In the genomic region with DNA sequence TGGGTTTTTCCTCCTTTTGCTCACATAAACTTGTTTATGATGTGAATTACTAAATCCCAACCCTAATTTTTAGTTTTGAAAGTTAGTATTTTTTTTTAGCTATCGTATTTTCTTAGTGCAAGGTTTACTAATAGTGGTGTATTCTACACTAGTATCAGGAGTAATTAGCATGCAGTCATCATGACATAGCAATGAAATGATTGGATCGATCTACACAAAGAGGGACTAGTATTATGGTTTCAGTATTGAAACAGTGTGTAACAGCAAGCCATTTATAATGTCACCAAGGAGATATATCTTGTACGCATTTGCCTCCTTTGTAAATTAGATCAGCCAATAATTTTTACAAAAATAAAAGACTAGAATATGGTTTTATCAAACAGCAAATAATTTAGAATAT, we compare ENCODE assay signal across 19 cellular contexts. TPM values are rescaled to one million over a fixed set of nuclear protein-coding genes. Genes with fewer than 3 reads are reported as not detected.
DNase-seq lines count a peak whose midpoint lies in the region; ATAC-seq lines count a peak whose summit lies in the region.
"Had no signal": no experiment of that assay in that cellular context is flagged by ENCODE, and none has a peak within 500 bp of the region (broad histone marks: within the 10 kb centered on the region; RNA-seq: fewer than 3 reads in every experiment).

No MANE protein-coding gene starts in this region.

- ATAC-seq in activated CD4-positive, alpha-beta T cell treated with anti-CD3 and anti-CD28 coated beads for 36 hours: peak; percentile 63
- ATAC-seq in activated T-helper 17 cell treated with anti-CD3 and anti-CD28 coated beads, Interleukin-2, amount 50 U/mL, for 72 hours (replicated peaks): peak; percentile 64
- ATAC-seq in stimulated activated effector memory CD8-positive, alpha-beta T cell treated with anti-CD3 and anti-CD28 coated beads, Interleukin-12 subunit alpha, Interleukin-12 subunit beta, amount 100 ng/mL, for 72 hours: peak; percentile 84
- ATAC-seq: CD8-positive, alpha-beta T cell had no signal

- POLR2A ChIA-PET in activated CD4-positive, alpha-beta T cell treated with anti-CD3 and anti-CD28 coated beads for 36 hours (lab: Charles Lee): no interaction called here

- H3K36me3 Mint-ChIP-seq in activated CD4-positive, alpha-beta T cell treated with anti-CD3 and anti-CD28 coated beads for 36 hours (ENCODE audit: low read depth): peaks cover 23% of the 10 kb centered on the region
- peaks cover 38% of the 10 kb centered on the region for H3K36me3 Mint-ChIP-seq in activated CD4-positive, alpha-beta T cell treated with anti-CD3 and anti-CD28 coated beads, Interleukin-2, amount 10 ng/mL, durations not matched to agents 24 days and 14 days (ENCODE audit: low read depth)
- H3K36me3 Mint-ChIP-seq in activated T-helper 17 cell treated with anti-CD3 and anti-CD28 coated beads, Interleukin-2, amount 50 U/mL, for 72 hours (ENCODE audit: low read depth): peaks cover 81% of the 10 kb centered on the region
- H3K36me3 Mint-ChIP-seq in stimulated activated effector memory CD8-positive, alpha-beta T cell treated with anti-CD3 and anti-CD28 coated beads, Interleukin-12 subunit alpha, Interleukin-12 subunit beta, amount 100 ng/mL, for 72 hours: peaks cover 34% of the 10 kb centered on the region

- intact Hi-C loops in activated CD4-positive, alpha-beta T cell treated with anti-CD3 and anti-CD28 coated beads for 36 hours (cut with DNase I, micrococcal nuclease): loop anchor here in 1 of 2 experiments (5.0 kb wide), 1 partner anchor 39 kb away; a partner anchor contains a TSS
- intact Hi-C loops in activated CD4-positive, alpha-beta T cell treated with anti-CD3 and anti-CD28 coated beads, Interleukin-2, amount 10 ng/mL, durations not matched to agents 24 days and 14 days (cut with micrococcal nuclease): no loop called here

- peaks cover 26% of the 10 kb centered on the region for H3K4me1 Mint-ChIP-seq in activated CD4-positive, alpha-beta T cell treated with anti-CD3 and anti-CD28 coated beads for 36 hours
- peaks cover 15% of the 10 kb centered on the region for H3K4me1 Mint-ChIP-seq in activated CD4-positive, alpha-beta T cell treated with anti-CD3 and anti-CD28 coated beads, Interleukin-2, amount 10 ng/mL, durations not matched to agents 24 days and 14 days
- H3K4me1 Mint-ChIP-seq in activated T-helper 17 cell treated with anti-CD3 and anti-CD28 coated beads, Interleukin-2, amount 50 U/mL, for 72 hours: peaks cover 35% of the 10 kb centered on the region
- H3K4me1 Mint-ChIP-seq in stimulated activated effector memory CD8-positive, alpha-beta T cell treated with anti-CD3 and anti-CD28 coated beads, Interleukin-12 subunit alpha, Interleukin-12 subunit beta, amount 100 ng/mL, for 72 hours: peaks cover 33% of the 10 kb centered on the region

- no peaks in the 10 kb centered on the region for H3K9me3 Mint-ChIP-seq in activated CD4-positive, alpha-beta T cell treated with anti-CD3 and anti-CD28 coated beads for 36 hours (ENCODE audit: low read depth)
- no peaks in the 10 kb centered on the region for H3K9me3 Mint-ChIP-seq in activated CD4-positive, alpha-beta T cell treated with anti-CD3 and anti-CD28 coated beads, Interleukin-2, amount 10 ng/mL, durations not matched to agents 24 days and 14 days
- H3K9me3 Mint-ChIP-seq in activated T-helper 17 cell treated with anti-CD3 and anti-CD28 coated beads, Interleukin-2, amount 50 U/mL, for 72 hours: no peaks in the 10 kb centered on the region
- H3K9me3 Mint-ChIP-seq in stimulated activated effector memory CD8-positive, alpha-beta T cell treated with anti-CD3 and anti-CD28 coated beads, Interleukin-12 subunit alpha, Interleukin-12 subunit beta, amount 100 ng/mL, for 72 hours: no peaks in the 10 kb centered on the region
- H3K9me3 Mint-ChIP-seq: CD4-positive, alpha-beta T cell; CD8-positive, alpha-beta T cell had no signal

- no peak overlapping the region for H3K4me3 Mint-ChIP-seq in activated CD4-positive, alpha-beta T cell treated with anti-CD3 and anti-CD28 coated beads for 36 hours
- H3K4me3 Mint-ChIP-seq in activated CD4-positive, alpha-beta T cell treated with anti-CD3 and anti-CD28 coated beads, Interleukin-2, amount 10 ng/mL, durations not matched to agents 24 days and 14 days: no peak overlapping the region
- H3K4me3 Mint-ChIP-seq in activated T-helper 17 cell treated with anti-CD3 and anti-CD28 coated beads, Interleukin-2, amount 50 U/mL, for 72 hours: no peak overlapping the region
- H3K4me3 Mint-ChIP-seq in stimulated activated effector memory CD8-positive, alpha-beta T cell treated with anti-CD3 and anti-CD28 coated beads, Interleukin-12 subunit alpha, Interleukin-12 subunit beta, amount 100 ng/mL, for 72 hours: no peak overlapping the region
- H3K4me3 Mint-ChIP-seq: B cell; CD4-positive, alpha-beta T cell; CD8-positive, alpha-beta T cell had no signal

- no peaks in the 10 kb centered on the region for H3K27me3 Mint-ChIP-seq in activated CD4-positive, alpha-beta T cell treated with anti-CD3 and anti-CD28 coated beads for 36 hours
- H3K27me3 Mint-ChIP-seq in activated CD4-positive, alpha-beta T cell treated with anti-CD3 and anti-CD28 coated beads, Interleukin-2, amount 10 ng/mL, durations not matched to agents 24 days and 14 days: no peaks in the 10 kb centered on the region
- no peaks in the 10 kb centered on the region for H3K27me3 Mint-ChIP-seq in activated T-helper 17 cell treated with anti-CD3 and anti-CD28 coated beads, Interleukin-2, amount 50 U/mL, for 72 hours
- H3K27me3 Mint-ChIP-seq: B cell; CD4-positive, alpha-beta T cell had no signal

- CTCF ChIA-PET in activated CD4-positive, alpha-beta T cell treated with anti-CD3 and anti-CD28 coated beads for 36 hours (lab: Charles Lee): no interaction called here

- H3K27ac Mint-ChIP-seq in activated CD4-positive, alpha-beta T cell treated with anti-CD3 and anti-CD28 coated beads for 36 hours: no peak overlapping the region
- no peak overlapping the region for H3K27ac Mint-ChIP-seq in activated CD4-positive, alpha-beta T cell treated with anti-CD3 and anti-CD28 coated beads, Interleukin-2, amount 10 ng/mL, durations not matched to agents 24 days and 14 days
- H3K27ac Mint-ChIP-seq in activated T-helper 17 cell treated with anti-CD3 and anti-CD28 coated beads, Interleukin-2, amount 50 U/mL, for 72 hours: no peak overlapping the region
- no peak overlapping the region for H3K27ac Mint-ChIP-seq in stimulated activated effector memory CD8-positive, alpha-beta T cell treated with anti-CD3 and anti-CD28 coated beads, Interleukin-12 subunit alpha, Interleukin-12 subunit beta, amount 100 ng/mL, for 72 hours
- H3K27ac Mint-ChIP-seq: CD4-positive, alpha-beta T cell; CD8-positive, alpha-beta T cell had no signal

- no peak for DNase-seq in activated CD4-positive, alpha-beta T cell treated with anti-CD3 and anti-CD28 coated beads for 36 hours
- no peak for DNase-seq in activated CD4-positive, alpha-beta T cell treated with anti-CD3 and anti-CD28 coated beads, Interleukin-2, amount 10 ng/mL, durations not matched to agents 24 days and 14 days
- no peak for DNase-seq in stimulated activated effector memory CD8-positive, alpha-beta T cell treated with anti-CD3 and anti-CD28 coated beads, Interleukin-12 subunit alpha, Interleukin-12 subunit beta, amount 100 ng/mL, for 72 hours (ENCODE audit: low spot score in 2 of 2)
- DNase-seq in GDM1 (lab: John Stamatoyannopoulos, UW): no peak
- no peak for DNase-seq in kidney tubule cell (ENCODE audit: low spot score)
- DNase-seq: 8988T; AML-193; Caco-2; Calu3; CD4-positive, alpha-beta T cell; CD8-positive, alpha-beta T cell; DMS153; DMS53; DMS79; DND-41; EL; GF-D8 had no signal

RNA-seq across cellular contexts. Expression of a gene that starts 38.7 kb away (rescaled TPM):
- total RNA-seq in activated CD4-positive, alpha-beta T cell treated with anti-CD3 and anti-CD28 coated beads for 36 hours: 10 to 100 TPM; 27.0 to 36.0 TPM
- 32.9 and 35.1 TPM in 2 replicates for total RNA-seq in activated CD4-positive, alpha-beta T cell treated with anti-CD3 and anti-CD28 coated beads, Interleukin-2, amount 10 ng/mL, durations not matched to agents 24 days and 14 days
- 10 to 100 TPM; 28.9 to 46.2 TPM for total RNA-seq in activated T-helper 17 cell treated with anti-CD3 and anti-CD28 coated beads, Interleukin-2, amount 50 U/mL, for 72 hours
